ENCODE assay signal across 8 cellular contexts in the genomic region with DNA sequence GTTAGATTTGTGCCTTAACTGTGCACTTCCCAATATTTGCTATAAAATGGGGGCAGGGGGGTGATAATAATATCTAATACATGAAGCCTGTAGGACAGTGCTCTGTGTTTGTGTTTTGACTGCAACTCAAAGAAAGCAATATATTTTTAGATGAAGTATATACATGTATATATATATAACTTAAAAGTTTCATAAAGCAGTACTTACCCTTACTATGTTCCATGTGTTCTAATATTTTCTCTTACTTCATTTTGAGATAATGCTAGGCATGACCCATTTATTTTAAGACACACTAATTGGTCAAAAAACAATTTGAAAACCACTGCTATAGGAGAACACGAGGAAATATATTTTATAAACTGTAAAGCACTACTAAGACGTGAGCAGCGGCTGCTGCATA. TPM values are rescaled to one million over a fixed set of nuclear protein-coding genes. Genes with fewer than 3 reads are reported as not detected.
DNase-seq lines count a peak whose midpoint lies in the region; ATAC-seq, FAIRE-seq and TF ChIP-seq lines count a peak whose summit lies in the region.

No MANE protein-coding gene starts in this region.

- H3K27me3 ChIP-seq in right cardiac atrium (ENCODE audit: control insufficient read depth, insufficient read depth) (no peaks in the 10 kb centered on the region), GM12878 (replicated peaks in 1 of 2; ENCODE audit: control insufficient read depth in 2 of 2, insufficient read depth in 2 of 2, low read length in 1 of 2) (no peaks in the 10 kb centered on the region), vagina (no peaks in the 10 kb centered on the region), ovary (no peaks in the 10 kb centered on the region)

- SMC1A ChIA-PET in GM12878 (lab: Charles Lee; ENCODE audit: uncharacterized antibody, unreplicated experiment), result interaction anchor here (3.7 kb wide), 1 partner anchor 8 kb away, joined by 25 read pairs; no protein-coding TSS in a partner anchor

- POLR2A ChIA-PET in GM12878 (lab: Charles Lee), result interaction anchor here (3.7 kb wide), 1 partner anchor 7 kb away, joined by 19 read pairs; no protein-coding TSS in a partner anchor

- DNase-seq in right cardiac atrium (no peak), Right ventricle myocardium inferior (ENCODE audit: missing footprints) (no peak), GM12878 (ENCODE audit: low read depth, low spot score) (no peak), vagina (ENCODE audit: extremely low spot score in 2 of 2) (no peak), ovary (no peak)

- H3K9me3 ChIP-seq in right cardiac atrium (ENCODE audit: control insufficient read depth, low read length) (no peaks in the 10 kb centered on the region), GM12878 (replicated peaks; ENCODE audit: control insufficient read depth, insufficient read depth, low read length) (no peaks in the 10 kb centered on the region), mesodermal cell (ENCODE audit: control insufficient read depth, low read length) (no peaks in the 10 kb centered on the region), vagina (no peaks in the 10 kb centered on the region), ovary (no peaks in the 10 kb centered on the region)

- H3K27ac ChIP-seq in right cardiac atrium (ENCODE audit: low read length), result no peak overlapping the region
- no peak overlapping the region for H3K27ac ChIP-seq in GM12878 (ENCODE audit: control insufficient read depth, insufficient read depth)
- H3K27ac ChIP-seq in mesodermal cell (ENCODE audit: low read depth, low read length, severe bottlenecking), result no peak overlapping the region
- no peak overlapping the region for H3K27ac ChIP-seq in vagina
- no peak overlapping the region for H3K27ac ChIP-seq in ovary

- ATAC-seq in right cardiac atrium (no peak), Right ventricle myocardium inferior (no peak), GM12878 (no peak), HG03521 (IDR thresholded peaks at IDR 0.05; ENCODE audit: unreplicated experiment) (no peak), GM21390 (IDR thresholded peaks at IDR 0.05; ENCODE audit: unreplicated experiment) (no peak)

- H3K4me3 ChIP-seq in right cardiac atrium (ENCODE audit: low read length), result peak overlapping the region; percentile 89
- peak overlapping the region; percentile 95 for H3K4me3 ChIP-seq in GM12878
- peak overlapping the region; percentile 92 for H3K4me3 ChIP-seq in mesodermal cell (ENCODE audit: extremely low read depth, insufficient read depth, low read length, poor library complexity, severe bottlenecking)
- peak overlapping the region; percentile 89 to 99 for H3K4me3 ChIP-seq in vagina
- no peak overlapping the region for H3K4me3 ChIP-seq in ovary

- no peak for TF ChIP-seq EP300 in GM12878 (IDR thresholded peaks at IDR 0.05; ENCODE audit: borderline replicate concordance in 1 of 2, control insufficient read depth in 1 of 2, low read depth in 2 of 2, low read length in 2 of 2)
- TF ChIP-seq EP300 in ovary (IDR thresholded peaks at IDR 0.05), result no peak

- BruUV-seq in GM12878 (replicated peaks; lab: Mats Ljungman, UMichigan), result no TSS peak

- peaks cover 74% of the 10 kb centered on the region for H3K79me2 ChIP-seq in GM12878 (ENCODE audit: control insufficient read depth, insufficient read depth, low read length)

- no peak for TF ChIP-seq POLR2A in GM12878 (IDR thresholded peaks at IDR 0.05; ENCODE audit: low read depth, low read length)
- no peak for TF ChIP-seq POLR2A in vagina (IDR thresholded peaks at IDR 0.05)
- no peak for TF ChIP-seq POLR2A in ovary (IDR thresholded peaks at IDR 0.05)

- peak overlapping the region; percentile 97 for H3K4me2 ChIP-seq in GM12878 (ENCODE audit: control insufficient read depth, insufficient read depth)

- no peak for TF ChIP-seq RAD21 in GM12878 (IDR thresholded peaks at IDR 0.05; ENCODE audit: insufficient read depth, low read depth, low read length)

- H3K36me3 ChIP-seq in GM12878 (ENCODE audit: control insufficient read depth in 2 of 2, insufficient read depth in 2 of 2, low read length in 1 of 2) (peaks cover under 1 to 9% of the 10 kb centered on the region in 2 experiments; a peak in 3 of 4 replicates), mesodermal cell (ENCODE audit: control insufficient read depth, insufficient read depth, low read length) (peaks cover 52% of the 10 kb centered on the region), vagina (peaks cover 0 to 13% of the 10 kb centered on the region in 2 donors), ovary (no peaks in the 10 kb centered on the region)

- RAD21 ChIA-PET in GM12878 (lab: Charles Lee; ENCODE audit: unreplicated experiment), result interaction anchor here (2.8 kb wide), 1 partner anchor 9 kb away, joined by 13 read pairs; no protein-coding TSS in a partner anchor

- H2AFZ ChIP-seq in GM12878 (ENCODE audit: control insufficient read depth, low read depth, low read length), result no peak overlapping the region

- intact Hi-C loops in right cardiac atrium (cut with DNase I), result no loop called here
- intact Hi-C loops in Right ventricle myocardium inferior (cut with DNase I), result no loop called here
- intact Hi-C loops in GM12878 (cut with micrococcal nuclease; ENCODE audit: unreplicated experiment), result no loop called here
- intact Hi-C loops in vagina (cut with DNase I), result no loop called here
- intact Hi-C loops in ovary (cut with DNase I), result no loop called here

- TF ChIP-seq CTCF in GM12878 (IDR thresholded peaks at IDR 0.05 in 2 of 3, conservative IDR thresholded peaks at IDR 0.05 in 1 of 3; ENCODE audit: control insufficient read depth in 2 of 3, extremely low read depth in 1 of 3, insufficient read depth in 1 of 3, low read depth in 3 of 3, low read length in 3 of 3), result no peak
- no peak for TF ChIP-seq CTCF in vagina (IDR thresholded peaks at IDR 0.05)
- no peak for TF ChIP-seq CTCF in ovary (IDR thresholded peaks at IDR 0.05)

- WGBS in right cardiac atrium, result 52% methylated on average over 3 of the region's 3 CpGs
- WGBS in GM12878 (ENCODE audit: insufficient coverage, insufficient replicate concordance, low lambda C conversion rate, missing lambda C conversion rate), result 85% methylated on average over 3 of the region's 3 CpGs
- 96% methylated on average over 3 of the region's 3 CpGs; no CpG with 5 or more reads in 1 of the 2 experiments for WGBS in mesodermal cell (ENCODE audit: insufficient coverage in 2 of 2), 2 experiments
- WGBS in ovary, 3 donors, result 51 to 56% (median 51%) methylated on average over 3 of the region's 3 CpGs

- no peak overlapping the region; the same call in 1 of the 2 replicates for H3K9ac ChIP-seq in GM12878 (ENCODE audit: control insufficient read depth, insufficient read depth, low read length)

- FAIRE-seq in GM12878 (lab: Jason Lieb, UNC), result no peak

- CTCF ChIA-PET in GM12878 (lab: Yijun Ruan, JAX), result no interaction called here

- in situ Hi-C loops in GM12878 (cut with MboI), result loop anchor here (10.0 kb wide), 1 partner anchor 74 kb away; no protein-coding TSS in a partner anchor

- H3K4me1 ChIP-seq in right cardiac atrium (ENCODE audit: control insufficient read depth, insufficient read depth, low read length) (no peaks in the 10 kb centered on the region), GM12878 (ENCODE audit: control insufficient read depth, insufficient read depth, low read length) (peaks cover 3% of the 10 kb centered on the region; the same call in 1 of the 2 replicates), mesodermal cell (ENCODE audit: control insufficient read depth, insufficient read depth, low read length, poor library complexity, severe bottlenecking) (peaks cover 9% of the 10 kb centered on the region), vagina (peaks cover 77% of the 10 kb centered on the region), ovary (ENCODE audit: insufficient read depth) (peaks cover 16% of the 10 kb centered on the region)

- H4K20me1 ChIP-seq in GM12878 (ENCODE audit: control insufficient read depth, insufficient read depth), result no peaks in the 10 kb centered on the region

RNA-seq across cellular contexts. Expression of gene TRIM52, which starts 2.4 kb away (rescaled TPM):
- total RNA-seq in right cardiac atrium (10 to 100 TPM in 2 of 4 donors, 1 to 10 TPM in 2; 8.2 to 11.6 (median 10.6) TPM), Right ventricle myocardium inferior (9.2 TPM), GM12878 (2014; rRNA removed) (6.5 and 7.1 TPM in 2 replicates), GM12878 (2014; rRNA removed; fragmentation: Illumina TruSeq; extraction: Trizol) (10.1 and 11.5 TPM in 2 replicates), GM12878 (2021) (8.4 and 8.6 TPM in 2 replicates), vagina (17.2 TPM), ovary (10 to 100 TPM; 13.0 to 18.8 (median 17.2) TPM)
- polyA plus RNA-seq in right cardiac atrium (9.3 TPM), GM12878 (2011; rRNA removed) (24.3 and 34.0 TPM in 2 replicates), GM12878 (2014; fragmentation: Illumina TruSeq; extraction: Trizol) (12.4 and 14.7 TPM in 2 replicates), GM12878 (2014; fragmentation: Nextera tagmentation; extraction: Ambion mirVana) (1 to 10 TPM; 1.4 to 3.4 TPM), GM12878 (2014; rRNA removed) (11.6 and 13.4 TPM in 2 replicates), GM12878 (2016; fragmentation: Nextera tagmentation; extraction: Ambion mirVana) (1 to 10 TPM; 6.8 to 7.9 TPM), ovary (10 to 100 TPM; 13.5 to 15.3 TPM)
- total RNA-seq in GM12878 (2013; cell fraction: nucleolus; rRNA removed), result 46.6 and 48.5 TPM in 2 replicates
- 5.9 TPM for polyA plus RNA-seq in GM12878 (2011; ENCODE audit: low read depth)
- polyA plus RNA-seq in GM12878 (2011; cell fraction: cytosol; rRNA removed), result 12.3 and 13.7 TPM in 2 replicates
- 31.5 and 38.7 TPM in 2 replicates for polyA plus RNA-seq in GM12878 (2011; cell fraction: nucleus; rRNA removed)
- 10.7 and 12.3 TPM in 2 replicates for polyA plus RNA-seq in GM12878 (2012)
- 19.5 and 28.6 TPM in 2 replicates for polyA minus RNA-seq in GM12878 (2011; rRNA and poly(A)+ RNA removed)
- polyA minus RNA-seq in GM12878 (2011; cell fraction: cytosol; rRNA and poly(A)+ RNA removed), result 6.1 and 7.9 TPM in 2 replicates
- polyA minus RNA-seq in GM12878 (2011; cell fraction: nucleus; rRNA and poly(A)+ RNA removed), result 15.4 and 24.9 TPM in 2 replicates
- polyA plus RNA-seq in mesodermal cell (2013, experiment 1 of 2), result 3.9 TPM
- polyA plus RNA-seq in mesodermal cell (2013, experiment 2 of 2), result 3.8 TPM

RNA-seq across cellular contexts. Expression of gene RACK1, which starts 14.9 kb away (rescaled TPM):
- 100 to 1,000 TPM; 698 to 874 (median 743) TPM for total RNA-seq in right cardiac atrium
- polyA plus RNA-seq in right cardiac atrium, result 1,031 TPM
- total RNA-seq in Right ventricle myocardium inferior, result 693 TPM
- total RNA-seq in GM12878 (2013; cell fraction: nucleolus; rRNA removed), result 1,060 and 1,082 TPM in 2 replicates
- total RNA-seq in GM12878 (2014; rRNA removed), result 6,385 and 6,584 TPM in 2 replicates
- total RNA-seq in GM12878 (2014; rRNA removed; fragmentation: Illumina TruSeq; extraction: Trizol), result 4,111 and 4,251 TPM in 2 replicates
- 2,742 and 2,873 TPM in 2 replicates for total RNA-seq in GM12878 (2021)
- polyA plus RNA-seq in GM12878 (2011; ENCODE audit: low read depth), result 2,498 TPM
- 2,058 and 4,963 TPM in 2 replicates for polyA plus RNA-seq in GM12878 (2011; rRNA removed)
- polyA plus RNA-seq in GM12878 (2011; cell fraction: cytosol; rRNA removed), result 6,471 and 7,747 TPM in 2 replicates
- polyA plus RNA-seq in GM12878 (2011; cell fraction: nucleus; rRNA removed), result 2,792 and 3,345 TPM in 2 replicates
- 4,319 and 4,635 TPM in 2 replicates for polyA plus RNA-seq in GM12878 (2012)
- polyA plus RNA-seq in GM12878 (2014; fragmentation: Illumina TruSeq; extraction: Trizol), result 2,869 and 4,083 TPM in 2 replicates
- 1,000 to 10,000 TPM; 3,729 to 5,412 TPM for polyA plus RNA-seq in GM12878 (2014; fragmentation: Nextera tagmentation; extraction: Ambion mirVana)
- polyA plus RNA-seq in GM12878 (2014; rRNA removed), result 5,813 and 5,897 TPM in 2 replicates
- 1,000 to 10,000 TPM; 1,365 to 1,424 TPM for polyA plus RNA-seq in GM12878 (2016; fragmentation: Nextera tagmentation; extraction: Ambion mirVana)
- polyA minus RNA-seq in GM12878 (2011; rRNA and poly(A)+ RNA removed), result 6,568 and 9,193 TPM in 2 replicates
- polyA minus RNA-seq in GM12878 (2011; cell fraction: cytosol; rRNA and poly(A)+ RNA removed), result 1,862 and 1,930 TPM in 2 replicates
- 910 and 1,213 TPM in 2 replicates for polyA minus RNA-seq in GM12878 (2011; cell fraction: nucleus; rRNA and poly(A)+ RNA removed)
- 2,439 TPM for polyA plus RNA-seq in mesodermal cell (2013, experiment 1 of 2)
- 2,115 TPM for polyA plus RNA-seq in mesodermal cell (2013, experiment 2 of 2)
- 3,043 TPM for total RNA-seq in vagina
- 1,000 to 10,000 TPM; 2,570 to 4,531 (median 3,203) TPM for total RNA-seq in ovary
- 1,000 to 10,000 TPM; 2,702 to 4,895 TPM for polyA plus RNA-seq in ovary

RNA-seq across cellular contexts. Expression of gene TRIM41, which starts 35.5 kb away (rescaled TPM):
- total RNA-seq in right cardiac atrium (10 to 100 TPM; 18.6 to 21.2 (median 21.0) TPM), Right ventricle myocardium inferior (20.9 TPM), GM12878 (2014; rRNA removed) (16.0 and 17.2 TPM in 2 replicates), GM12878 (2014; rRNA removed; fragmentation: Illumina TruSeq; extraction: Trizol) (10.5 and 10.6 TPM in 2 replicates), GM12878 (2021) (24.6 and 28.9 TPM in 2 replicates), vagina (7.9 TPM), ovary (10 to 100 TPM in 6 of 7 donors, 1 to 10 TPM in 1; 8.2 to 22.7 (median 17.6) TPM)
- polyA plus RNA-seq in right cardiac atrium (17.0 TPM), GM12878 (2011; rRNA removed) (14.8 and 17.7 TPM in 2 replicates), GM12878 (2014; fragmentation: Illumina TruSeq; extraction: Trizol) (9.4 and 10.6 TPM in 2 replicates), GM12878 (2014; fragmentation: Nextera tagmentation; extraction: Ambion mirVana) (1 to 10 TPM; 1.0 to 3.2 TPM), GM12878 (2014; rRNA removed) (21.5 and 24.4 TPM in 2 replicates), GM12878 (2016; fragmentation: Nextera tagmentation; extraction: Ambion mirVana) (1 to 10 TPM; 5.2 to 5.5 TPM), ovary (10 to 100 TPM; 11.1 to 13.2 TPM)
- 30.1 and 34.3 TPM in 2 replicates for total RNA-seq in GM12878 (2013; cell fraction: nucleolus; rRNA removed)
- 11.5 TPM for polyA plus RNA-seq in GM12878 (2011; ENCODE audit: low read depth)
- polyA plus RNA-seq in GM12878 (2011; cell fraction: cytosol; rRNA removed), result 16.4 and 21.9 TPM in 2 replicates
- 173 and 195 TPM in 2 replicates for polyA plus RNA-seq in GM12878 (2011; cell fraction: nucleus; rRNA removed)
- 21.7 and 28.2 TPM in 2 replicates for polyA plus RNA-seq in GM12878 (2012)
- polyA minus RNA-seq in GM12878 (2011; rRNA and poly(A)+ RNA removed), result 8.6 and 10.9 TPM in 2 replicates
- polyA minus RNA-seq in GM12878 (2011; cell fraction: cytosol; rRNA and poly(A)+ RNA removed), result 6.8 and 7.5 TPM in 2 replicates
- polyA minus RNA-seq in GM12878 (2011; cell fraction: nucleus; rRNA and poly(A)+ RNA removed), result 16.0 and 24.7 TPM in 2 replicates
- 16.0 TPM for polyA plus RNA-seq in mesodermal cell (2013, experiment 1 of 2)
- 16.1 TPM for polyA plus RNA-seq in mesodermal cell (2013, experiment 2 of 2)

RNA-seq across cellular contexts. Expression of gene TRIM7, which starts 53.6 kb away (rescaled TPM):
- total RNA-seq in right cardiac atrium (10 to 100 TPM in 1 of 4 donors, 1 to 10 TPM in 3; 3.8 to 13.1 (median 5.3) TPM), Right ventricle myocardium inferior (14.4 TPM), GM12878 (2014; rRNA removed) (0.54 and 1.1 TPM in 2 replicates), GM12878 (2014; rRNA removed; fragmentation: Illumina TruSeq; extraction: Trizol) (0.22 and 0.46 TPM in 2 replicates), GM12878 (2021) (0.38 and 0.96 TPM in 2 replicates), vagina (21.6 TPM), ovary (1 to 10 TPM in 2 of 7 donors, under 1 TPM in 5; 0.34 to 2.9 (median 0.93) TPM)
- polyA plus RNA-seq in right cardiac atrium (4.4 TPM), GM12878 (2011; rRNA removed) (1.6 TPM in 2 replicates), GM12878 (2014; fragmentation: Illumina TruSeq; extraction: Trizol) (0.32 and 0.33 TPM in 2 replicates), GM12878 (2014; fragmentation: Nextera tagmentation; extraction: Ambion mirVana) (under 1 TPM; 0.02 to 0.20 TPM), GM12878 (2014; rRNA removed) (0.84 and 1.1 TPM in 2 replicates), GM12878 (2016; fragmentation: Nextera tagmentation; extraction: Ambion mirVana) (1 to 10 TPM in 1 of 2 experiments, under 1 TPM in 1; 0.44 to 1.3 TPM), ovary (under 1 TPM; 0.45 to 0.82 TPM)
- total RNA-seq in GM12878 (2013; cell fraction: nucleolus; rRNA removed), result 0.59 and 0.84 TPM in 2 replicates
- polyA plus RNA-seq in GM12878 (2011; ENCODE audit: low read depth), result 1.1 TPM
- polyA plus RNA-seq in GM12878 (2011; cell fraction: cytosol; rRNA removed), result 0.97 and 1.0 TPM in 2 replicates
- 2.2 and 2.4 TPM in 2 replicates for polyA plus RNA-seq in GM12878 (2011; cell fraction: nucleus; rRNA removed)
- 0.87 and 1.7 TPM in 2 replicates for polyA plus RNA-seq in GM12878 (2012)
- polyA minus RNA-seq in GM12878 (2011; rRNA and poly(A)+ RNA removed), result 0.80 and 0.88 TPM in 2 replicates
- 0.83 and 1.1 TPM in 2 replicates for polyA minus RNA-seq in GM12878 (2011; cell fraction: cytosol; rRNA and poly(A)+ RNA removed)
- polyA minus RNA-seq in GM12878 (2011; cell fraction: nucleus; rRNA and poly(A)+ RNA removed), result 0.73 and 1.5 TPM in 2 replicates
- polyA plus RNA-seq in mesodermal cell (2013, experiment 1 of 2), result 0.37 TPM
- polyA plus RNA-seq in mesodermal cell (2013, experiment 2 of 2), result not detected
